In genomic region chr19:3573162-3573857, GRCh38 we compare ENCODE assay signal across 8 cellular contexts. TPM values are rescaled to one million over a fixed set of nuclear protein-coding genes. Genes with fewer than 3 reads are reported as not detected.
DNase-seq lines count a peak whose midpoint lies in the region; TF ChIP-seq lines count a peak whose summit lies in the region.

No MANE protein-coding gene starts in this region.

- H2AK5ac ChIP-seq in mesenchymal stem cell (ENCODE audit: low read length, severe bottlenecking): no peak overlapping the region

- H3K18ac ChIP-seq in mesenchymal stem cell (ENCODE audit: low read depth in 1 of 2, low read length in 2 of 2): peak overlapping the region; percentile 77

- BruUV-seq in mammary epithelial cell (replicated peaks; lab: Mats Ljungman, UMichigan): TSS peak; percentile 62

- dilution Hi-C loops in mammary epithelial cell (cut with HindIII; ENCODE audit: low sequenced_read_pairs): no loop called here

- no peak for TF ChIP-seq CTCF in LNCaP clone FGC (IDR thresholded peaks at IDR 0.05; ENCODE audit: control insufficient read depth, extremely low read depth, insufficient read depth)
- no peak for TF ChIP-seq CTCF in mammary epithelial cell (conservative IDR thresholded peaks at IDR 0.05 in 1 of 2, IDR thresholded peaks at IDR 0.05 in 1 of 2; ENCODE audit: extremely low read depth in 1 of 2, insufficient read depth in 1 of 2, low read depth in 1 of 2, low read length in 2 of 2)

- H2BK12ac ChIP-seq in mesenchymal stem cell (ENCODE audit: low read length in 2 of 2): peak overlapping the region in 1 of 2 experiments; percentile 55

- H3K4me2 ChIP-seq in mammary epithelial cell (ENCODE audit: insufficient read depth, low read depth, low read length) (peak overlapping the region; percentile 91), mesenchymal stem cell (ENCODE audit: low read length, poor library complexity, severe bottlenecking) (peak overlapping the region; percentile 98)

- CTCF ChIA-PET in mammary epithelial cell (lab: Charles Lee; ENCODE audit: low non-redundant PET): no interaction called here

- H3K79me1 ChIP-seq in mesenchymal stem cell (replicated peaks; ENCODE audit: low read length, poor library complexity, severe bottlenecking): peaks cover 21% of the 10 kb centered on the region

- peak overlapping the region; percentile 89 for H2BK15ac ChIP-seq in mesenchymal stem cell (ENCODE audit: low read depth, poor library complexity, severe bottlenecking)

- in situ Hi-C loops in mammary epithelial cell (cut with MboI; ENCODE audit: low sequenced_read_pairs in 2 of 2): no loop called here
- in situ Hi-C loops in ACHN (cut with HindIII; ENCODE audit: low pct_ligation_motif_present, low pct_unique_long_range_greater_than_20kb, low sequenced_read_pairs): no loop called here

- H3K36me3 ChIP-seq in mammary epithelial cell (ENCODE audit: insufficient read depth, low read length) (no peaks in the 10 kb centered on the region), mesenchymal stem cell (ENCODE audit: control insufficient read depth in 1 of 2, insufficient read depth in 2 of 2, low read depth in 1 of 2, low read length in 2 of 2) (peaks cover 15 to 42% of the 10 kb centered on the region in 2 experiments), urinary bladder (ENCODE audit: insufficient read depth) (no peaks in the 10 kb centered on the region)

- peaks cover 16% of the 10 kb centered on the region for H3K79me2 ChIP-seq in mammary epithelial cell (ENCODE audit: insufficient read depth, low read length)

- no peaks in the 10 kb centered on the region for H4K20me1 ChIP-seq in mammary epithelial cell (ENCODE audit: insufficient read depth, low read length)

- H4K8ac ChIP-seq in mesenchymal stem cell (ENCODE audit: low read length): peak overlapping the region; percentile 30

- H3K27ac ChIP-seq in mammary epithelial cell (ENCODE audit: insufficient read depth, low read depth, low read length): peak overlapping the region; percentile 78
- no peak overlapping the region for H3K27ac ChIP-seq in mesenchymal stem cell (ENCODE audit: low read length, poor library complexity, severe bottlenecking)
- H3K27ac ChIP-seq in urinary bladder (ENCODE audit: low read depth): peak overlapping the region; percentile 45

- no peak overlapping the region for H2BK120ac ChIP-seq in mesenchymal stem cell (ENCODE audit: low read depth, low read length)

- peak overlapping the region; percentile 24 for H2BK5ac ChIP-seq in mesenchymal stem cell (ENCODE audit: low read depth, low read length, poor library complexity, severe bottlenecking)

- no peaks in the 10 kb centered on the region for H3K9me3 ChIP-seq in mammary epithelial cell (replicated peaks; ENCODE audit: insufficient read depth, low read length)
- H3K9me3 ChIP-seq in mesenchymal stem cell (ENCODE audit: control insufficient read depth, low read length): no peaks in the 10 kb centered on the region

- peak overlapping the region; percentile 87 for H4K91ac ChIP-seq in mesenchymal stem cell (ENCODE audit: low read length)

- peak; percentile 36 to 40 for DNase-seq in stimulated activated CD4-positive, alpha-beta T cell treated with anti-CD3 and anti-CD28 coated beads, Interleukin-2, amount 100 ng/mL, for 24 hours
- no peak for DNase-seq in stimulated activated CD4-positive, alpha-beta T cell treated with anti-CD3 and anti-CD28 coated beads, Interleukin-12 subunit alpha, Interleukin-12 subunit beta, amount 100 ng/mL, for 4 hours
- DNase-seq in LNCaP clone FGC (ENCODE audit: low read depth) (no peak), mammary epithelial cell (no peak), mesenchymal stem cell (no peak), ACHN (no peak), NCI-H146 (lab: John Stamatoyannopoulos, UW) (no peak)

- peak overlapping the region; percentile 72 for H2AFZ ChIP-seq in mammary epithelial cell (ENCODE audit: low read depth, low read length)
- H2AFZ ChIP-seq in mesenchymal stem cell (ENCODE audit: low read depth, low read length): no peak overlapping the region

- H3K9ac ChIP-seq in mammary epithelial cell (ENCODE audit: insufficient read depth, low read length) (peak overlapping the region; percentile 82), mesenchymal stem cell (ENCODE audit: low read length) (peak overlapping the region; percentile 87)

- intact Hi-C loops in mammary epithelial cell (cut with micrococcal nuclease): loop anchor here (2.0 kb wide), 1 partner anchor 53 kb away; the partner anchor contains the start of gene CACTIN

- no peaks in the 10 kb centered on the region for H3K27me3 ChIP-seq in mammary epithelial cell (ENCODE audit: insufficient read depth, low read length)
- no peaks in the 10 kb centered on the region for H3K27me3 ChIP-seq in mesenchymal stem cell (ENCODE audit: control insufficient read depth in 1 of 2, insufficient read depth in 1 of 2, low read length in 2 of 2)

- peak overlapping the region; percentile 58 to 68 for H3K14ac ChIP-seq in mesenchymal stem cell (ENCODE audit: low read length in 2 of 2)

- WGBS in mammary epithelial cell (ENCODE audit: low coverage, missing lambda C conversion rate): 0% methylated on average over 3 of the region's 60 CpGs
- under 1% methylated on average over 52 of the region's 60 CpGs for WGBS in mesenchymal stem cell
- WGBS in urinary bladder: under 1% methylated on average over 60 of the region's 60 CpGs

- peak overlapping the region in 1 of 2 experiments; percentile 86 for H3K4ac ChIP-seq in mesenchymal stem cell (ENCODE audit: low read depth in 1 of 2, low read length in 2 of 2)

- peak overlapping the region in 1 of 2 experiments; percentile 84 for H3K23ac ChIP-seq in mesenchymal stem cell (ENCODE audit: low read length in 2 of 2)

- H3K4me1 ChIP-seq in mammary epithelial cell (ENCODE audit: insufficient read depth, low read length): peaks cover 25% of the 10 kb centered on the region
- peaks cover 29% of the 10 kb centered on the region for H3K4me1 ChIP-seq in mesenchymal stem cell (ENCODE audit: control insufficient read depth, insufficient read depth, low read depth, low read length)
- peaks cover 3% of the 10 kb centered on the region for H3K4me1 ChIP-seq in urinary bladder (ENCODE audit: insufficient read depth)

- peak overlapping the region; percentile 99 for H3K4me3 ChIP-seq in LNCaP clone FGC (ENCODE audit: low read depth, low read length)
- peak overlapping the region; percentile 71 to 94 (median 78) for H3K4me3 ChIP-seq in mammary epithelial cell (replicated peaks in 1 of 3; ENCODE audit: insufficient read depth in 1 of 3, low read depth in 2 of 3, low read length in 3 of 3)
- H3K4me3 ChIP-seq in mesenchymal stem cell (ENCODE audit: insufficient read depth in 1 of 2, low read depth in 1 of 2, low read length in 2 of 2): peak overlapping the region; percentile 83 to 89
- peak overlapping the region; percentile 94 for H3K4me3 ChIP-seq in urinary bladder (ENCODE audit: low read depth, low read length)

RNA-seq across cellular contexts. Expression of gene HMG20B, which starts 0.6 kb away (rescaled TPM):
- total RNA-seq in mammary epithelial cell (100 to 1,000 TPM in 1 of 2 donors, 10 to 100 TPM in 1; 95.7 to 162 TPM), urinary bladder (30.6 TPM)
- polyA plus RNA-seq in mammary epithelial cell (51.6 TPM), urinary bladder (109 TPM)
- polyA minus RNA-seq in mammary epithelial cell: 13.5 TPM
- polyA plus RNA-seq in mesenchymal stem cell (2013, experiment 1 of 2): 91.0 TPM
- polyA plus RNA-seq in mesenchymal stem cell (2013, experiment 2 of 2): 88.5 TPM

RNA-seq across cellular contexts. Expression of gene GIPC3, which starts 12.0 kb away (rescaled TPM):
- total RNA-seq in mammary epithelial cell (not detected), urinary bladder (0.11 TPM)
- polyA plus RNA-seq in mammary epithelial cell (0.01 TPM), urinary bladder (0.94 TPM)
- polyA minus RNA-seq in mammary epithelial cell: not detected
- polyA plus RNA-seq in mesenchymal stem cell (2013, experiment 1 of 2): 5.4 TPM
- polyA plus RNA-seq in mesenchymal stem cell (2013, experiment 2 of 2): 5.2 TPM

RNA-seq across cellular contexts. Expression of gene MFSD12, which starts 15.9 kb away (rescaled TPM):
- total RNA-seq in mammary epithelial cell (100 to 1,000 TPM; 113 to 267 TPM), urinary bladder (19.3 TPM)
- polyA plus RNA-seq in mammary epithelial cell (61.6 TPM), urinary bladder (38.6 TPM)
- 72.3 TPM for polyA minus RNA-seq in mammary epithelial cell
- 108 TPM for polyA plus RNA-seq in mesenchymal stem cell (2013, experiment 1 of 2)
- 107 TPM for polyA plus RNA-seq in mesenchymal stem cell (2013, experiment 2 of 2)

RNA-seq across cellular contexts. Expression of gene TBXA2R, which starts 33.4 kb away (rescaled TPM):
- total RNA-seq in mammary epithelial cell (under 1 TPM in 1 of 2 donors, not detected in 1; 0.17 TPM), urinary bladder (1.4 TPM)
- polyA plus RNA-seq in mammary epithelial cell (0.07 TPM), urinary bladder (3.8 TPM)
- polyA minus RNA-seq in mammary epithelial cell: not detected
- polyA plus RNA-seq in mesenchymal stem cell (2013, experiment 1 of 2): 6.8 TPM
- 6.9 TPM for polyA plus RNA-seq in mesenchymal stem cell (2013, experiment 2 of 2)

RNA-seq across cellular contexts. Expression of gene TEKTIP1, which starts 34.3 kb away (rescaled TPM):
- total RNA-seq in mammary epithelial cell (1 to 10 TPM in 1 of 2 donors, not detected in 1; 1.9 TPM), urinary bladder (not detected)
- polyA plus RNA-seq in mammary epithelial cell (not detected), urinary bladder (0.79 TPM)
- not detected for polyA minus RNA-seq in mammary epithelial cell
- polyA plus RNA-seq in mesenchymal stem cell (2013, experiment 1 of 2): not detected
- not detected for polyA plus RNA-seq in mesenchymal stem cell (2013, experiment 2 of 2)

Comparison
In these comparisons a context has a peak if more than half of its experiments do, and no peak if none do; other contexts are left out.
1. DNase-seq: peak in stimulated activated CD4-positive, alpha-beta T cell treated with anti-CD3 and anti-CD28 coated beads, Interleukin-2, amount 100 ng/mL, for 24 hours (2 of 2); none in stimulated activated CD4-positive, alpha-beta T cell treated with anti-CD3 and anti-CD28 coated beads, Interleukin-12 subunit alpha, Interleukin-12 subunit beta, amount 100 ng/mL, for 4 hours (single experiment), LNCaP clone FGC (single experiment), mammary epithelial cell (single experiment), mesenchymal stem cell (single experiment), ACHN (single experiment) and NCI-H146 (single experiment).
2. Peak in every context shown above with its lines, with median percentiles within 50 percentile points of each other: H3K4me3 ChIP-seq.